9 cellular contexts compared by ENCODE assay signal in the genomic region with DNA sequence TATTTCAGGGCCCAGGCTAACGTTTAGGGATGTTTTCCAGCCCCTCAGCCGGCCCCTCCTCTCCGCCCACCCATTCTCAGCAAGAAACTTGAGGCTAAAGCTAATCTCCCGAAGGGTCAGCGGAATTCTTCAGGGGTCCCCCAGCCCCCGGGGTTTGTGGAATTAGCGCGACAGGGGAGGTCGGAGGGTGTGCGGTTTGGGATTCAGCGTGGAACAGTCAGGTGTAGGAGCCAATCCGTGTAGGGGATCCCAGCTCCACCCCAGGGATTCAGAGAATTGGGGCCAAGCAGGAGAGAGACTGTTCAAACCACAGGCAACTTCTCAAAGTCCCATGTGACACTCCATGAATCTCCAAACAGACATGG. TPM values are rescaled to one million over a fixed set of nuclear protein-coding genes. Genes with fewer than 3 reads are reported as not detected.
DNase-seq lines count a peak whose midpoint lies in the region; ATAC-seq and TF ChIP-seq lines count a peak whose summit lies in the region.
"Had no signal": no experiment of that assay in that cellular context is flagged by ENCODE, and none has a peak within 500 bp of the region (broad histone marks: within the 10 kb centered on the region; RNA-seq: fewer than 3 reads in every experiment).

No MANE protein-coding gene starts in this region.

- DNase-seq in DMS53 (lab: John Stamatoyannopoulos, UW) (peak; percentile 5), DMS53 treated with DMSO at 0.1 percent for 48 hours (lab: John Stamatoyannopoulos, UW; ENCODE audit: unreplicated experiment) (no peak), SK-N-SH (peak; percentile 58), glutamatergic neuron (no peak)
- DNase-seq in activated CD8-positive, alpha-beta memory T cell treated with anti-CD3 and anti-CD28 coated beads, Interleukin-2, amount 50 U/mL, for 48 hours, result no peak

- no peak overlapping the region for H3K27ac Mint-ChIP-seq in glutamatergic neuron (ENCODE audit: unreplicated experiment)

- peak overlapping the region; percentile 50 to 85; a peak in 3 of 4 replicates for H3K27ac ChIP-seq in SK-N-SH (ENCODE audit: low read depth in 2 of 2, low read length in 1 of 2)
- peak overlapping the region in 1 of 21 experiments; percentile 4 for H3K27ac ChIP-seq in skin epidermis
- H3K27ac ChIP-seq: 22Rv1 had no signal

- TF ChIP-seq RAD21 in SK-N-SH (IDR thresholded peaks at IDR 0.05; ENCODE audit: low read length), result no peak

- H3K36me3 ChIP-seq in SK-N-SH (replicated peaks in 1 of 2; ENCODE audit: control insufficient read depth in 1 of 2, insufficient read depth in 2 of 2, low read length in 1 of 2), result peaks cover 16 to 22% of the 10 kb centered on the region in 2 experiments

- TF ChIP-seq CTCF in SK-N-SH (IDR thresholded peaks at IDR 0.05) (no peak), glutamatergic neuron (IDR thresholded peaks at IDR 0.05; ENCODE audit: partially characterized antibody, unreplicated experiment) (no peak)

- POLR2A ChIA-PET in SK-N-SH (lab: Yijun Ruan, JAX), result interaction anchor here (0.6 to 1.7 kb wide), 2 partner anchors 278 to 669 kb away, joined by 3 to 5 read pairs; a partner anchor contains a TSS

- H2AFZ ChIP-seq in SK-N-SH (ENCODE audit: low read depth), result peak overlapping the region; percentile 73; the same call in 1 of the 2 replicates

- CTCF ChIA-PET in SK-N-SH (lab: Yijun Ruan, JAX), result interaction anchor here (0.7 to 3.4 kb wide), 6 partner anchors 12 to 237 kb away, joined by 3 to 19 read pairs (median 3); no protein-coding TSS in a partner anchor

- H4K20me1 ChIP-seq in SK-N-SH (ENCODE audit: insufficient read depth), result no peaks in the 10 kb centered on the region

- no peaks in the 10 kb centered on the region for H3K27me3 ChIP-seq in SK-N-SH (ENCODE audit: insufficient read depth)

- peaks cover 2% of the 10 kb centered on the region for H3K27me3 Mint-ChIP-seq in glutamatergic neuron (ENCODE audit: unreplicated experiment)

- no peaks in the 10 kb centered on the region for H3K36me3 Mint-ChIP-seq in glutamatergic neuron (ENCODE audit: unreplicated experiment)

- peak overlapping the region; percentile 68 for H3K9ac ChIP-seq in SK-N-SH

- H3K4me3 Mint-ChIP-seq in glutamatergic neuron (ENCODE audit: unreplicated experiment), result peak overlapping the region; percentile 91

- H3K79me2 ChIP-seq in SK-N-SH (ENCODE audit: insufficient read depth), result peaks cover 34% of the 10 kb centered on the region

- WGBS in SK-N-SH (ENCODE audit: low lambda C conversion rate), result 3% methylated on average over 12 of the region's 12 CpGs

- no peaks in the 10 kb centered on the region for H3K9me2 ChIP-seq in SK-N-SH

- peak overlapping the region; percentile 51 to 68 for H3K4me3 ChIP-seq in SK-N-SH (ENCODE audit: low read depth in 2 of 2, low read length in 1 of 2)
- peak overlapping the region in 6 of 7 experiments; percentile 29 to 58 (median 46) for H3K4me3 ChIP-seq in skin epidermis

- H3K4me2 ChIP-seq in SK-N-SH, result peak overlapping the region; percentile 88

- peaks cover 2% of the 10 kb centered on the region for H3K9me3 Mint-ChIP-seq in glutamatergic neuron (ENCODE audit: unreplicated experiment)

- peaks cover 15% of the 10 kb centered on the region for H3F3A ChIP-seq in SK-N-SH (replicated peaks; ENCODE audit: insufficient read depth)

- H3K4me1 ChIP-seq in SK-N-SH (ENCODE audit: control insufficient read depth in 1 of 2, insufficient read depth in 2 of 2, low read depth in 1 of 2, low read length in 1 of 2), result peaks cover 5 to 16% of the 10 kb centered on the region in 2 experiments; a peak in 3 of 4 replicates

- no peak for TF ChIP-seq EP300 in SK-N-SH (IDR thresholded peaks at IDR 0.05; ENCODE audit: borderline replicate concordance in 1 of 2, low read depth in 1 of 2, low read length in 1 of 2)

- H3K9me3 ChIP-seq in SK-N-SH, result no peaks in the 10 kb centered on the region

- peaks cover 7% of the 10 kb centered on the region for H3K4me1 Mint-ChIP-seq in glutamatergic neuron (ENCODE audit: low read depth, unreplicated experiment)

- ATAC-seq in HG02759 (IDR thresholded peaks at IDR 0.05; ENCODE audit: unreplicated experiment), result no peak
- no peak for ATAC-seq in HG03342 (IDR thresholded peaks at IDR 0.05; ENCODE audit: unreplicated experiment)

TF ChIP-seq in SK-N-SH, 30 proteins besides CTCF, POLR2A, EP300 and RAD21:
- no peak for TF ChIP-seq TCF12 (IDR thresholded peaks at IDR 0.05)
- peak; percentile 6; the same call in 1 of the 2 replicates for TF ChIP-seq POLR2AphosphoS5 (IDR thresholded peaks at IDR 0.05; ENCODE audit: low read depth, low read length)

RNA-seq across cellular contexts. Expression of a gene that starts 1.7 kb away (rescaled TPM):
- polyA plus RNA-seq in SK-N-SH (2012; rRNA removed), result 208 and 248 TPM in 2 replicates
- 213 and 251 TPM in 2 replicates for polyA plus RNA-seq in SK-N-SH (2012; cell fraction: cytosol; rRNA removed)
- 108 and 152 TPM in 2 replicates for polyA plus RNA-seq in SK-N-SH (2012; cell fraction: nucleus; rRNA removed)
- total RNA-seq in glutamatergic neuron (ENCODE audit: unreplicated experiment), result 2.4 TPM

Comparison
In these comparisons a context has a peak if more than half of its experiments do, and no peak if none do; other contexts are left out.
1. DNase-seq: peak in DMS53 (single experiment) and SK-N-SH (single experiment); none in DMS53 treated with DMSO at 0.1 percent for 48 hours (single experiment), glutamatergic neuron (single experiment) and activated CD8-positive, alpha-beta memory T cell treated with anti-CD3 and anti-CD28 coated beads, Interleukin-2, amount 50 U/mL, for 48 hours (single experiment).